In genomic region chr14:21244546-21244945, GRCh38 we compare ENCODE assay signal across 1 cellular context.
TF ChIP-seq lines count a peak whose summit lies in the region.

No MANE protein-coding gene starts in this region.

TF ChIP-seq in IMR-90, 13 proteins besides CTCF, POLR2A, EP300 and RAD21 (continued from another document):
- TF ChIP-seq USF2 (IDR thresholded peaks at IDR 0.05; ENCODE audit: low read depth, low read length) (no peak), RFX5 (IDR thresholded peaks at IDR 0.05; ENCODE audit: low read depth, low read length) (no peak), CEBPB (IDR thresholded peaks at IDR 0.05; ENCODE audit: low read depth, low read length) (peak; percentile 73), MAZ (IDR thresholded peaks at IDR 0.05; ENCODE audit: borderline replicate concordance, low read depth, low read length) (no peak)
TF ChIP-seq in IMR-90: peak in this region for 1.
